In genomic region chr2:207683879-207684627, GRCh38 we compare ENCODE assay signal across 13 cellular contexts. TPM values are rescaled to one million over a fixed set of nuclear protein-coding genes. Genes with fewer than 3 reads are reported as not detected.
A peak's percentile ranks its signal among the peaks of the same experiment; 100 is the strongest.
DNase-seq lines count a peak whose midpoint lies in the region; ATAC-seq, FAIRE-seq and TF ChIP-seq lines count a peak whose summit lies in the region.
"Had no signal": no experiment of that assay in that cellular context is flagged by ENCODE, and none has a peak within 500 bp of the region (broad histone marks: within the 10 kb centered on the region; RNA-seq: fewer than 3 reads in every experiment).

No MANE protein-coding gene starts in this region.

- dilution Hi-C loops in endothelial cell of umbilical vein (cut with MboI; ENCODE audit: extremely low pct_ligation_motif_present, low sequenced_read_pairs) = no loop called here

- H4K20me1 ChIP-seq in endothelial cell of umbilical vein (replicated peaks; ENCODE audit: control insufficient read depth, extremely low read depth, insufficient read depth, low read length) = no peaks in the 10 kb centered on the region

- peak; percentile 87 for DNase-seq in NCI-H460 (ENCODE audit: extremely low read depth, low read depth)
- peak; percentile 65 for DNase-seq in endothelial cell of umbilical vein (ENCODE audit: low read depth, low spot score)
- DNase-seq in psoas muscle = no peak
- no peak for DNase-seq in DMS 273 treated with DMSO at 0.1 percent for 48 hours (lab: John Stamatoyannopoulos, UW)
- DNase-seq in superior temporal gyrus (ENCODE audit: extremely low spot score) = no peak
- DNase-seq: activated T-cell treated with anti-CD3 and anti-CD28 coated beads, Interleukin-2, amount 50 U/mL, for 24 hours; effector CD8-positive, alpha-beta T cell; left ventricle myocardium superior; NCI-H2227 treated with DMSO at 0.1 percent for 48 hours; T-cell had no signal

- no peaks in the 10 kb centered on the region for H3K36me3 ChIP-seq in endothelial cell of umbilical vein (ENCODE audit: control insufficient read depth in 2 of 2, extremely low read depth in 1 of 2, insufficient read depth in 2 of 2, low read length in 2 of 2)
- no peaks in the 10 kb centered on the region for H3K36me3 ChIP-seq in psoas muscle (ENCODE audit: insufficient read depth in 1 of 2, low read depth in 1 of 2)

- WGBS in psoas muscle, 3 donors = 21 to 45% (median 28%) methylated on average over 3 of the region's 3 CpGs

- no peak for TF ChIP-seq CTCF in endothelial cell of umbilical vein (IDR thresholded peaks at IDR 0.05; ENCODE audit: extremely low read depth in 1 of 2, insufficient read depth in 1 of 2, low read depth in 1 of 2, low read length in 2 of 2)
- no peak for TF ChIP-seq CTCF in psoas muscle (IDR thresholded peaks at IDR 0.05)

- H3K9me1 ChIP-seq in endothelial cell of umbilical vein (replicated peaks; ENCODE audit: control insufficient read depth, extremely low read depth, insufficient read depth, low read length) = no peaks in the 10 kb centered on the region

- no TSS peak for BruUV-seq in endothelial cell of umbilical vein (replicated peaks; lab: Mats Ljungman, UMichigan)

- H3K4me1 ChIP-seq in endothelial cell of umbilical vein (ENCODE audit: control insufficient read depth, extremely low read depth, insufficient read depth, low read length) (peaks cover 14% of the 10 kb centered on the region), psoas muscle (no peaks in the 10 kb centered on the region)

- ATAC-seq in GM19452 (IDR thresholded peaks at IDR 0.05; ENCODE audit: unreplicated experiment) (peak; percentile 57), psoas muscle (peak; percentile 66 to 90 (median 76)), GM18907 (IDR thresholded peaks at IDR 0.05; ENCODE audit: unreplicated experiment) (no peak), HG02798 (IDR thresholded peaks at IDR 0.05; ENCODE audit: poor library complexity, unreplicated experiment) (no peak)
- ATAC-seq: left ventricle myocardium superior, T-cell had no signal

- H3K27me3 ChIP-seq in endothelial cell of umbilical vein (ENCODE audit: control insufficient read depth in 2 of 2, insufficient read depth in 2 of 2, low read length in 2 of 2) = no peaks in the 10 kb centered on the region
- no peaks in the 10 kb centered on the region for H3K27me3 ChIP-seq in psoas muscle (ENCODE audit: insufficient read depth in 3 of 3, low read length in 2 of 3)

- H3K4me3 ChIP-seq in endothelial cell of umbilical vein (replicated peaks in 1 of 3; ENCODE audit: insufficient read depth in 1 of 3, low read depth in 1 of 3, low read length in 3 of 3) (no peak overlapping the region), psoas muscle (no peak overlapping the region)

- H3K79me2 ChIP-seq in endothelial cell of umbilical vein (ENCODE audit: control insufficient read depth, insufficient read depth, low read length) = no peaks in the 10 kb centered on the region

- no peak overlapping the region for H3K9ac ChIP-seq in endothelial cell of umbilical vein (replicated peaks; ENCODE audit: extremely low read depth, insufficient read depth, low read length)

- H3K27ac ChIP-seq in endothelial cell of umbilical vein (ENCODE audit: insufficient read depth, low read depth, low read length) (peak overlapping the region; percentile 0), psoas muscle (peak overlapping the region; percentile 72)

- FAIRE-seq in endothelial cell of umbilical vein (lab: Jason Lieb, UNC) = peak; percentile 53

- no peak overlapping the region for H2AFZ ChIP-seq in endothelial cell of umbilical vein (ENCODE audit: low read depth, low read length)

- H3K9me3 ChIP-seq in endothelial cell of umbilical vein (replicated peaks; ENCODE audit: control insufficient read depth, insufficient read depth, low read length) = no peaks in the 10 kb centered on the region
- H3K9me3 ChIP-seq in psoas muscle = no peaks in the 10 kb centered on the region

- intact Hi-C loops in endothelial cell of umbilical vein (cut with micrococcal nuclease) = no loop called here
- intact Hi-C loops in psoas muscle (cut with DNase I) = no loop called here

- no peak for TF ChIP-seq POLR2A in endothelial cell of umbilical vein (IDR thresholded peaks at IDR 0.05; ENCODE audit: low read depth, low read length)

- H3K4me2 ChIP-seq in endothelial cell of umbilical vein (ENCODE audit: insufficient read depth, low read length) = peak overlapping the region; percentile 26

- CTCF ChIA-PET in endothelial cell of umbilical vein (lab: Charles Lee) = interaction anchor here (1.0 to 3.9 kb wide), 8 partner anchors 8 to 356 kb away, joined by 3 to 20 read pairs (median 4); partner anchors contain the start of genes CCNYL1 and METTL21A

- POLR2A ChIA-PET in endothelial cell of umbilical vein (lab: Charles Lee) = interaction anchor here (0.5 to 1.1 kb wide), 2 partner anchors 27 to 348 kb away, joined by 3 to 5 read pairs; partner anchors contain the start of gene CCNYL1

TF ChIP-seq in endothelial cell of umbilical vein, 7 proteins besides CTCF, POLR2A, EP300 and RAD21:
- TF ChIP-seq POLR2AphosphoS5 (IDR thresholded peaks at IDR 0.05; ENCODE audit: insufficient read depth, low read depth, low read length) (peak; percentile 57), GATA2 (IDR thresholded peaks at IDR 0.05; ENCODE audit: insufficient read depth, insufficient read length, low read depth, low read length) (peak; percentile 16), JUN (IDR thresholded peaks at IDR 0.05; ENCODE audit: borderline replicate concordance, insufficient read depth, insufficient read length, low read depth) (peak; percentile 55), FOS (IDR thresholded peaks at IDR 0.05; ENCODE audit: borderline replicate concordance, insufficient read depth, low read length) (peak; percentile 44), EZH2 (IDR thresholded peaks at IDR 0.05; ENCODE audit: borderline replicate concordance, low read depth, low read length, severe bottlenecking) (no peak)
- TF ChIP-seq, protein P1, sequence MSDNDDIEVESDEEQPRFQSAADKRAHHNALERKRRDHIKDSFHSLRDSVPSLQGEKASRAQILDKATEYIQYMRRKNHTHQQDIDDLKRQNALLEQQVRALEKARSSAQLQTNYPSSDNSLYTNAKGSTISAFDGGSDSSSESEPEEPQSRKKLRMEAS (IDR thresholded peaks at IDR 0.05; ENCODE audit: insufficient read depth, insufficient read length) = no peak

RNA-seq across cellular contexts. Expression of gene CCNYL1, which starts 27.4 kb away (rescaled TPM):
- 16.8 TPM in 2 replicates for total RNA-seq in NCI-H460 (2014; rRNA removed; shearing (Covaris generic))
- polyA plus RNA-seq in NCI-H460 (2014; cell fraction: nucleus; rRNA removed) = 21.5 and 32.9 TPM in 2 replicates
- 47.3 and 49.3 TPM in 2 replicates for total RNA-seq in endothelial cell of umbilical vein
- 11.3 and 15.2 TPM in 2 replicates for polyA plus RNA-seq in endothelial cell of umbilical vein
- polyA plus RNA-seq in endothelial cell of umbilical vein (2011; cell fraction: cytosol; rRNA removed) = 22.6 and 23.0 TPM in 2 replicates
- 31.2 and 34.4 TPM in 2 replicates for polyA plus RNA-seq in endothelial cell of umbilical vein (2011; cell fraction: nucleus; rRNA removed)
- 26.5 and 36.1 TPM in 2 replicates for polyA plus RNA-seq in endothelial cell of umbilical vein (2012)
- 16.9 and 17.1 TPM in 2 replicates for polyA minus RNA-seq in endothelial cell of umbilical vein
- 6.8 TPM for polyA minus RNA-seq in endothelial cell of umbilical vein (2011; cell fraction: cytosol; rRNA and poly(A)+ RNA removed)
- 15.4 and 17.5 TPM in 2 replicates for polyA minus RNA-seq in endothelial cell of umbilical vein (2011; cell fraction: nucleus; rRNA and poly(A)+ RNA removed)
- total RNA-seq in psoas muscle = 1 to 10 TPM; 6.8 to 9.7 (median 7.6) TPM
- 10 to 100 TPM in 1 of 3 donors, 1 to 10 TPM in 2; 6.1 to 15.7 (median 8.5) TPM for polyA plus RNA-seq in psoas muscle

RNA-seq across cellular contexts. Expression of gene METTL21A, which starts 58.9 kb away (rescaled TPM):
- 130 and 136 TPM in 2 replicates for total RNA-seq in NCI-H460 (2014; rRNA removed; shearing (Covaris generic))
- 110 and 155 TPM in 2 replicates for polyA plus RNA-seq in NCI-H460 (2014; cell fraction: nucleus; rRNA removed)
- 12.8 and 14.0 TPM in 2 replicates for total RNA-seq in endothelial cell of umbilical vein
- polyA plus RNA-seq in endothelial cell of umbilical vein = 11.4 and 11.6 TPM in 2 replicates
- 13.0 and 13.7 TPM in 2 replicates for polyA plus RNA-seq in endothelial cell of umbilical vein (2011; cell fraction: cytosol; rRNA removed)
- polyA plus RNA-seq in endothelial cell of umbilical vein (2011; cell fraction: nucleus; rRNA removed) = 4.4 and 7.4 TPM in 2 replicates
- polyA plus RNA-seq in endothelial cell of umbilical vein (2012) = 11.8 TPM in 2 replicates
- polyA minus RNA-seq in endothelial cell of umbilical vein = 4.3 and 6.4 TPM in 2 replicates
- 14.2 TPM for polyA minus RNA-seq in endothelial cell of umbilical vein (2011; cell fraction: cytosol; rRNA and poly(A)+ RNA removed)
- 4.6 and 5.7 TPM in 2 replicates for polyA minus RNA-seq in endothelial cell of umbilical vein (2011; cell fraction: nucleus; rRNA and poly(A)+ RNA removed)
- 1 to 10 TPM; 7.0 to 9.5 (median 8.6) TPM for total RNA-seq in psoas muscle
- polyA plus RNA-seq in psoas muscle = 10 to 100 TPM; 17.9 to 30.7 (median 19.5) TPM

Comparison
In these comparisons a context has a peak if more than half of its experiments do, and no peak if none do; other contexts are left out.
1. ATAC-seq: peak in GM19452 (single experiment) and psoas muscle (4 of 4); none in GM18907 (single experiment) and HG02798 (single experiment).
2. DNase-seq: peak in NCI-H460 (single experiment) and endothelial cell of umbilical vein (single experiment); none in psoas muscle (0 of 2), DMS 273 treated with DMSO at 0.1 percent for 48 hours (single experiment) and superior temporal gyrus (single experiment).